ENCODE assay signal across 8 cellular contexts in the genomic region with DNA sequence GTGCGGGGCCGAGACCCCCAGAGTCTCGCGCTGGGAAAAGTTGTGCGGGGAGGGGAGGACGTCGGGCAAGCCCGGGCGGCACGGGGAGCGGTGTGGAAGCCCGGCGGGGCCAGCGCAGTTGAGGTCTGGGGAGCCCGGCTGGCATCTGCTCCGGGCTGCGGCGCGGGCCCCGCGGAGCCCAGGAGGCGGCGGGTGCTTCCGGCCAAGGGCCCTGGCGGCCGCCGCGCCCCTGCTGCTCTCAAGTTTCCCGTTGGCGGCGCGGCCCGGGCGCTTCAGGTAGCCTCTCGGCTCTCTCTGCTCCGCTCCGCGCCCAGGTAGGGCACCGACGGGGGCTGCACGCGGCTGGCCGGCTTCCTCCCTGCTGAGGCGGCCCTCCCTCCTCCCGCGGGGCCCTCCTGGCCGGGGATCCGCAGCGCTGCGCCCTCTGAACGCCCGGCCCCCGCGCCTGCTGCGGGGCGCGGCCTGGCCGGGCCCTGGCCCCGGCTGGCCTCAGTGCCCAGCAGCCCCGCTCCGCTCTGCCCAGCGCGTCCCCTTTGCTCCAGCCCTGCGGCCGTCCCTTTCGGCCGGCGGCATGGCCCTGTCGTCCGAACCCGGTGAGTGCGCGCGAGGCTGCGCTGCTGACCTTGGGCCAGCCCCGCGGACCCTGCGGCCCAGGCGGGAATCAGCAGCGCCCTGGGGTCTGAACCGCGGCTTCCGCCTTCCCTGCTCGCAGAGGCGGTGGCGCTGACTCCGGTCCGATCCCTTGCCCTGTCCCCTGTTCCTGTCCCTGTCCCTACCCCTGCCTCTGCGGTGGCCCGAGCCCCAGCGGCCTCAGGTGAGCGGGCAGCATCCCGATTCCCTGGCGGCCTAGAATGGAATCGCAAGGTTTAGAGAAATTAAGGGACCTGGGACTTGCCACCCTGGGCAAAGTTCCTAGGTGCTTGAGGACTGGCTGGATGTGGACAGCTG. TPM values are rescaled to one million over a fixed set of nuclear protein-coding genes. Genes with fewer than 3 reads are reported as not detected.
A peak's percentile ranks its signal among the peaks of the same experiment; 100 is the strongest.
DNase-seq lines count a peak whose midpoint lies in the region; ATAC-seq, FAIRE-seq and TF ChIP-seq lines count a peak whose summit lies in the region.

No MANE protein-coding gene starts in this region.

- peak; percentile 48 for TF ChIP-seq CTCF in neutrophil (IDR thresholded peaks at IDR 0.05)

- no peaks in the 10 kb centered on the region for H3K9me3 ChIP-seq in neutrophil

- DNase-seq in NOMO-1 (lab: John Stamatoyannopoulos, UW; ENCODE audit: unreplicated experiment in 2 of 2) (peak; percentile 38 to 48), NOMO-1 treated with dmso at 0.1 percent for 144 hours (lab: John Stamatoyannopoulos, UW; ENCODE audit: unreplicated experiment) (no peak), NCI-H510A (lab: John Stamatoyannopoulos, UW) (peak; percentile 32), frontal cortex (ENCODE audit: low spot score in 2 of 2) (peak; percentile 54 to 68)
- peak; percentile 32 for DNase-seq in activated gamma-delta T cell treated with anti-CD3 and anti-CD28 coated beads, Interleukin-2, amount 50 U/mL, for 16 hours (ENCODE audit: low read depth)

- peaks cover 73 to 74% of the 10 kb centered on the region in 2 experiments for H3K4me1 ChIP-seq in neutrophil (ENCODE audit: control insufficient read depth in 1 of 2, insufficient read depth in 1 of 2, low read depth in 1 of 2, low read length in 1 of 2)

- no peaks in the 10 kb centered on the region for H3K27me3 ChIP-seq in neutrophil

- FAIRE-seq in frontal cortex (lab: Jason Lieb, UNC), result no peak

- no peaks in the 10 kb centered on the region for H3K36me3 ChIP-seq in neutrophil

- peak overlapping the region; percentile 96 for H3K27ac ChIP-seq in neutrophil

- no peak for ATAC-seq in GM18861 (IDR thresholded peaks at IDR 0.05; ENCODE audit: unreplicated experiment)
- ATAC-seq in GM19328 (IDR thresholded peaks at IDR 0.05; ENCODE audit: unreplicated experiment), result no peak

- H3K4me3 ChIP-seq in neutrophil (ENCODE audit: low read depth in 1 of 2, low read length in 1 of 2), result peak overlapping the region; percentile 67 to 77

RNA-seq across cellular contexts. Expression of a gene that starts 4.3 kb away (rescaled TPM):
- 0.82 TPM for total RNA-seq in frontal cortex
